Comparison of ENCODE assay signal across 2 cellular contexts in the genomic region with DNA sequence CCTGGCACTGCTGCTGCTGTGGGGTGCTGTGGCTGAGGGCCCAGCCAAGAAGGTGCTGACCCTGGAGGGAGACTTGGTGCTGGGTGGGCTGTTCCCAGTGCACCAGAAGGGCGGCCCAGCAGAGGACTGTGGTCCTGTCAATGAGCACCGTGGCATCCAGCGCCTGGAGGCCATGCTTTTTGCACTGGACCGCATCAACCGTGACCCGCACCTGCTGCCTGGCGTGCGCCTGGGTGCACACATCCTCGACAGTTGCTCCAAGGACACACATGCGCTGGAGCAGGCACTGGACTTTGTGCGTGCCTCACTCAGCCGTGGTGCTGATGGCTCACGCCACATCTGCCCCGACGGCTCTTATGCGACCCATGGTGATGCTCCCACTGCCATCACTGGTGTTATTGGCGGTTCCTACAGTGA.
TF ChIP-seq lines count a peak whose summit lies in the region.

No MANE protein-coding gene starts in this region.

TF ChIP-seq in SK-N-SH, 30 proteins besides CTCF, POLR2A, EP300 and RAD21 (continued from another document):
- TF ChIP-seq FOXJ3 (CRISPR knock-in tag; IDR thresholded peaks at IDR 0.05) (no peak), SMC3 (IDR thresholded peaks at IDR 0.05; ENCODE audit: low read depth, low read length) (no peak), ELF1 (IDR thresholded peaks at IDR 0.05) (no peak), REST (IDR thresholded peaks at IDR 0.05; ENCODE audit: low read depth, low read length) (no peak), JUND (IDR thresholded peaks at IDR 0.05) (no peak), RFX5 (IDR thresholded peaks at IDR 0.05; ENCODE audit: low read length) (no peak), MXI1 (IDR thresholded peaks at IDR 0.05; ENCODE audit: low read depth, low read length) (no peak), TAF1 (IDR thresholded peaks at IDR 0.05; ENCODE audit: borderline replicate concordance, low read depth, low read length) (no peak), ZBTB33 (IDR thresholded peaks at IDR 0.05; ENCODE audit: borderline replicate concordance, low read depth) (no peak), FOXM1 (IDR thresholded peaks at IDR 0.05; ENCODE audit: low read depth) (no peak), TEAD4 (IDR thresholded peaks at IDR 0.05; ENCODE audit: borderline replicate concordance, insufficient read depth) (no peak)
- TF ChIP-seq, protein P1, sequence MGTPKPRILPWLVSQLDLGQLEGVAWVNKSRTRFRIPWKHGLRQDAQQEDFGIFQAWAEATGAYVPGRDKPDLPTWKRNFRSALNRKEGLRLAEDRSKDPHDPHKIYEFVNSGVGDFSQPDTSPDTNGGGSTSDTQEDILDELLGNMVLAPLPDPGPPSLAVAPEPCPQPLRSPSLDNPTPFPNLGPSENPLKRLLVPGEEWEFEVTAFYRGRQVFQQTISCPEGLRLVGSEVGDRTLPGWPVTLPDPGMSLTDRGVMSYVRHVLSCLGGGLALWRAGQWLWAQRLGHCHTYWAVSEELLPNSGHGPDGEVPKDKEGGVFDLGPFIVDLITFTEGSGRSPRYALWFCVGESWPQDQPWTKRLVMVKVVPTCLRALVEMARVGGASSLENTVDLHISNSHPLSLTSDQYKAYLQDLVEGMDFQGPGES (IDR thresholded peaks at IDR 0.05; ENCODE audit: low read depth, low read length): no peak
- TF ChIP-seq, protein P2, sequence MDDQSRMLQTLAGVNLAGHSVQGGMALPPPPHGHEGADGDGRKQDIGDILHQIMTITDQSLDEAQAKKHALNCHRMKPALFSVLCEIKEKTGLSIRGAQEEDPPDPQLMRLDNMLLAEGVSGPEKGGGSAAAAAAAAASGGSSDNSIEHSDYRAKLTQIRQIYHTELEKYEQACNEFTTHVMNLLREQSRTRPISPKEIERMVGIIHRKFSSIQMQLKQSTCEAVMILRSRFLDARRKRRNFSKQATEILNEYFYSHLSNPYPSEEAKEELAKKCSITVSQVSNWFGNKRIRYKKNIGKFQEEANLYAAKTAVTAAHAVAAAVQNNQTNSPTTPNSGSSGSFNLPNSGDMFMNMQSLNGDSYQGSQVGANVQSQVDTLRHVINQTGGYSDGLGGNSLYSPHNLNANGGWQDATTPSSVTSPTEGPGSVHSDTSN (IDR thresholded peaks at IDR 0.05): no peak

TF ChIP-seq in SK-N-SH treated with all-trans-retinoic acid at 6 μM for 48 hours, 23 proteins besides CTCF, POLR2A, EP300 and RAD21 (continued from another document):
- TF ChIP-seq PATZ1 (CRISPR knock-in tag; IDR thresholded peaks at IDR 0.05; ENCODE audit: borderline replicate concordance) (no peak), ISL1 (CRISPR knock-in tag; IDR thresholded peaks at IDR 0.05) (no peak)
